Comparison of ENCODE assay signal across 1 cellular context in genomic region chr7:1541431-1542162, GRCh38.
TF ChIP-seq lines count a peak whose summit lies in the region.

No MANE protein-coding gene starts in this region.

TF ChIP-seq in IMR-90, 13 proteins besides CTCF, POLR2A, EP300 and RAD21 (continued from another document):
- TF ChIP-seq USF2 (IDR thresholded peaks at IDR 0.05; ENCODE audit: low read depth, low read length) (no peak), FOS (IDR thresholded peaks at IDR 0.05; ENCODE audit: low read depth, low read length) (no peak), RCOR1 (IDR thresholded peaks at IDR 0.05; ENCODE audit: insufficient replicate concordance, low read length) (no peak)
